Comparison of ENCODE assay signal across 9 cellular contexts in genomic region chr17:18319604-18320256, GRCh38. TPM values are rescaled to one million over a fixed set of nuclear protein-coding genes. Genes with fewer than 3 reads are reported as not detected.
DNase-seq lines count a peak whose midpoint lies in the region; ATAC-seq and TF ChIP-seq lines count a peak whose summit lies in the region.
"Had no signal": no experiment of that assay in that cellular context is flagged by ENCODE, and none has a peak within 500 bp of the region (broad histone marks: within the 10 kb centered on the region; RNA-seq: fewer than 3 reads in every experiment).

No MANE protein-coding gene starts in this region.

- peaks cover 6% of the 10 kb centered on the region for H3K9me3 Mint-ChIP-seq in dendritic cell treated with granulocyte-macrophage colony-stimulating factor and Interleukin-4, amounts not matched to agents 40 ng/mL and 50 ng/mL, for 4 days

- no peak overlapping the region for H2AFZ ChIP-seq in OCI-LY1 (ENCODE audit: low read length)

- peaks cover 45% of the 10 kb centered on the region for H3K36me3 ChIP-seq in OCI-LY1 (ENCODE audit: insufficient read depth, low read length)

- ATAC-seq in HG03025 (IDR thresholded peaks at IDR 0.05; ENCODE audit: low FRiP score, unreplicated experiment) (no peak), HG03039 (IDR thresholded peaks at IDR 0.05; ENCODE audit: unreplicated experiment) (no peak)

- intact Hi-C loops in dendritic cell treated with granulocyte-macrophage colony-stimulating factor and Interleukin-4, amounts not matched to agents 40 ng/mL and 50 ng/mL, for 4 days (cut with micrococcal nuclease): no loop called here

- peak overlapping the region; percentile 39 for H3K4me3 ChIP-seq in OCI-LY1 (ENCODE audit: low read depth, low read length, poor library complexity, severe bottlenecking)

- H3K4me1 Mint-ChIP-seq in dendritic cell treated with granulocyte-macrophage colony-stimulating factor and Interleukin-4, amounts not matched to agents 40 ng/mL and 50 ng/mL, for 4 days (ENCODE audit: low read depth): peaks cover 88% of the 10 kb centered on the region

- H3K9me3 ChIP-seq in OCI-LY1 (ENCODE audit: low read length): no peaks in the 10 kb centered on the region

- DNase-seq in AG08395 (ENCODE audit: low spot score) (peak; percentile 60), GM10266 (ENCODE audit: extremely low spot score) (no peak), myocyte (ENCODE audit: low read depth) (peak; percentile 25)
- DNase-seq in stimulated activated CD4-positive, alpha-beta T cell treated with anti-CD3 and anti-CD28 coated beads, Interleukin-4, amount 100 ng/mL, for 1 hour: no peak

- peaks cover 59% of the 10 kb centered on the region for H3K4me1 ChIP-seq in OCI-LY1 (ENCODE audit: insufficient read depth, low read length, severe bottlenecking)

- peaks cover 20% of the 10 kb centered on the region for H3K79me2 ChIP-seq in OCI-LY1 (ENCODE audit: insufficient read depth, low read length)

- peaks cover 98% of the 10 kb centered on the region for H3K36me3 Mint-ChIP-seq in dendritic cell treated with granulocyte-macrophage colony-stimulating factor and Interleukin-4, amounts not matched to agents 40 ng/mL and 50 ng/mL, for 4 days (ENCODE audit: low read depth)

- H3K4me3 Mint-ChIP-seq in dendritic cell treated with granulocyte-macrophage colony-stimulating factor and Interleukin-4, amounts not matched to agents 40 ng/mL and 50 ng/mL, for 4 days: peak overlapping the region; percentile 32

- H3K27me3 Mint-ChIP-seq in dendritic cell treated with granulocyte-macrophage colony-stimulating factor and Interleukin-4, amounts not matched to agents 40 ng/mL and 50 ng/mL, for 4 days: no peaks in the 10 kb centered on the region

- no peak overlapping the region for H3K27ac ChIP-seq in OCI-LY1 (ENCODE audit: low read depth, low read length, poor library complexity, severe bottlenecking)

- no peaks in the 10 kb centered on the region for H3K27me3 ChIP-seq in OCI-LY1 (ENCODE audit: insufficient read depth, low read length)

- peak overlapping the region; percentile 15; the same call in 1 of the 2 replicates for H3K9ac ChIP-seq in OCI-LY1 (ENCODE audit: low read length)

- H3K9me2 ChIP-seq in OCI-LY1 (ENCODE audit: low read depth, low read length): no peaks in the 10 kb centered on the region

- H3K4me2 ChIP-seq in OCI-LY1 (ENCODE audit: low read length): peak overlapping the region; percentile 60

- H3K27ac Mint-ChIP-seq in dendritic cell treated with granulocyte-macrophage colony-stimulating factor and Interleukin-4, amounts not matched to agents 40 ng/mL and 50 ng/mL, for 4 days: peak overlapping the region; percentile 7

- no peaks in the 10 kb centered on the region for H4K20me1 ChIP-seq in OCI-LY1 (ENCODE audit: insufficient read depth, low read length)

- TF ChIP-seq CTCF in GM10266 (IDR thresholded peaks at IDR 0.05; ENCODE audit: control insufficient read depth, insufficient read depth, low read depth, missing control alignments) (peak; percentile 25), OCI-LY1 (IDR thresholded peaks at IDR 0.05; ENCODE audit: low read length) (peak; percentile 61)

- no peaks in the 10 kb centered on the region for H3F3A ChIP-seq in OCI-LY1 (ENCODE audit: insufficient read depth, low read length)

RNA-seq across cellular contexts. Expression of gene SMCR8, which starts 4.6 kb away (rescaled TPM):
- total RNA-seq in myocyte: 10.8 and 11.2 TPM in 2 replicates
- 8.6 TPM for polyA plus RNA-seq in myocyte (2012)

RNA-seq across cellular contexts. Expression of gene TOP3A, which starts 4.9 kb away (rescaled TPM):
- total RNA-seq in myocyte: 33.0 and 35.8 TPM in 2 replicates
- polyA plus RNA-seq in myocyte (2012): 19.0 TPM

RNA-seq across cellular contexts. Expression of gene SHMT1, which starts 43.6 kb away (rescaled TPM):
- total RNA-seq in myocyte: 5.0 and 6.1 TPM in 2 replicates
- polyA plus RNA-seq in myocyte (2012): 2.9 TPM

RNA-seq across cellular contexts. Expression of gene EVPLL, which starts 57.8 kb away (rescaled TPM):
- total RNA-seq in myocyte: not detected in 2 replicates
- not detected for polyA plus RNA-seq in myocyte (2012)
- total RNA-seq: temporal lobe had no signal

RNA-seq across cellular contexts. Expression of gene MIEF2, which starts 59.3 kb away (rescaled TPM):
- 38.0 and 50.5 TPM in 2 replicates for total RNA-seq in myocyte
- polyA plus RNA-seq in myocyte (2012): 18.2 TPM

Comparison
In these comparisons a context has a peak if more than half of its experiments do, and no peak if none do; other contexts are left out.
1. DNase-seq: peak in AG08395 (single experiment) and myocyte (single experiment); none in GM10266 (single experiment) and stimulated activated CD4-positive, alpha-beta T cell treated with anti-CD3 and anti-CD28 coated beads, Interleukin-4, amount 100 ng/mL, for 1 hour (single experiment).